In the genomic region with DNA sequence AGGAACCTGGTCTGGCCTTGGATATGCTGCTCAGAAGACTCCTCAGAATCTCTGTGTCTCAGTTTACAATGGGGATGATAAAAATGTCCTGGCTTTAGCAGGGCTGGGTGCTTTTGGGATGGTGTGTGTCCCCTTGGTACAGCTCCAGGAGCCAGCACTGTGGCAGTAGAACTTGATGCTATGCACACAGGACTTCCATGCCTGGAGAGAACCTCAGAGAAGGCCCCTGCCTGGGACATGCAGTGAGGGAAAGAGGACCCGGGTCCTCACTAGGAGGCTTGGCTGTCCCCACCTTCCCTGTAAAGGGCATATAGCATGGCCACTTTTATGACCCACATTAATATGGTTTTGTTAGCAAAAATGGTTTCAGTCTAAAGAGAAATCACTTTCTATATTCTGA, we compare ENCODE assay signal across 30 cellular contexts.
DNase-seq lines count a peak whose midpoint lies in the region; ATAC-seq and TF ChIP-seq lines count a peak whose summit lies in the region.
"Had no signal": no experiment of that assay in that cellular context is flagged by ENCODE, and none has a peak within 500 bp of the region (broad histone marks: within the 10 kb centered on the region; RNA-seq: fewer than 3 reads in every experiment).

No MANE protein-coding gene starts in this region.

- WGBS in stomach, 5 donors: 85 to 100% (median 100%) methylated on average over 1 of the region's 1 CpG

- ATAC-seq in left lung (no peak), GM18873 (IDR thresholded peaks at IDR 0.05; ENCODE audit: low FRiP score, unreplicated experiment) (no peak)
- ATAC-seq: CD8-positive, alpha-beta T cell; GM12878; K562; PC-3 had no signal

- TF ChIP-seq POLR2A in stomach (IDR thresholded peaks at IDR 0.05): no peak

- peaks cover 0 to 17% (median 12%) of the 10 kb centered on the region in 4 donors for H3K9me3 ChIP-seq in stomach
- peaks cover 0 to 18% of the 10 kb centered on the region in 2 donors for H3K9me3 ChIP-seq in left lung
- H3K9me3 ChIP-seq: HAP-1, SJCRH30 had no signal

- DNase-seq in activated CD8-positive, alpha-beta memory T cell treated with anti-CD3 and anti-CD28 coated beads, Interleukin-2, amount 50 U/mL, for 48 hours: peak; percentile 8
- DNase-seq in coronary artery (ENCODE audit: low spot score) (peak; percentile 38), neural crest cell (ENCODE audit: low read depth, low spot score) (no peak), stomach (peak; percentile 4), left lung (no peak), putamen (ENCODE audit: low spot score) (no peak)
- DNase-seq: DMS 273 treated with DMSO at 0.1 percent for 48 hours; DMS79; EL; GDM1; GOT3; HFFc6; MV-4-11; NCI-H1105 treated with DMSO at 0.1 percent for 48 hours; NCI-H146; NCI-H1930; NCI-H2107; NCI-H446 treated with DMSO at 0.1 percent for 48 hours; NCI-H526; NCI-H82; NK-92 treated with Interleukin-12 subunit alpha and Interleukin-12 subunit beta, amount 100 ng/mL, for 24 hours; PC-3; SJCRH30 had no signal

- H3K4me1 Mint-ChIP-seq in neural crest cell: no peaks in the 10 kb centered on the region
- H3K4me1 Mint-ChIP-seq: B cell had no signal

- no peaks in the 10 kb centered on the region for H3K27me3 ChIP-seq in stomach
- H3K27me3 ChIP-seq in left lung: no peaks in the 10 kb centered on the region
- H3K27me3 ChIP-seq: SJCRH30 had no signal

- TF ChIP-seq EP300 in stomach (IDR thresholded peaks at IDR 0.05): no peak

- no peak overlapping the region for H3K4me3 Mint-ChIP-seq in neural crest cell
- H3K4me3 Mint-ChIP-seq: B cell; CD8-positive, alpha-beta T cell; HFFc6 had no signal

- TF ChIP-seq CTCF in coronary artery (IDR thresholded peaks at IDR 0.05): no peak
- no peak for TF ChIP-seq CTCF in neural crest cell (conservative IDR thresholded peaks at IDR 0.05)
- TF ChIP-seq CTCF in stomach (IDR thresholded peaks at IDR 0.05): no peak
- TF ChIP-seq CTCF in left lung (IDR thresholded peaks at IDR 0.05): no peak

- H3K27ac ChIP-seq in coronary artery (no peak overlapping the region), stomach (no peak overlapping the region), left lung (no peak overlapping the region)
- H3K27ac ChIP-seq: C4-2B, SJCRH30 had no signal

- H3K36me3 ChIP-seq in stomach: no peaks in the 10 kb centered on the region
- no peaks in the 10 kb centered on the region for H3K36me3 ChIP-seq in left lung
- H3K36me3 ChIP-seq: HAP-1, SJCRH30 had no signal

- no peaks in the 10 kb centered on the region for H3K4me1 ChIP-seq in stomach
- H3K4me1 ChIP-seq in left lung: no peaks in the 10 kb centered on the region
- H3K4me1 ChIP-seq: HAP-1, SJCRH30 had no signal

- peaks cover 7% of the 10 kb centered on the region for H3K36me3 Mint-ChIP-seq in neural crest cell (ENCODE audit: low read depth)
- H3K36me3 Mint-ChIP-seq: CD8-positive, alpha-beta T cell had no signal

- H3K4me3 ChIP-seq in coronary artery (no peak overlapping the region), stomach (no peak overlapping the region), left lung (no peak overlapping the region)
- H3K4me3 ChIP-seq: GM12878, HAP-1, K562, SJCRH30 had no signal

- H3K27ac Mint-ChIP-seq in neural crest cell (ENCODE audit: unreplicated experiment): peak overlapping the region; percentile 71
- H3K27ac Mint-ChIP-seq: B cell; CD8-positive, alpha-beta T cell; HFFc6 had no signal

- intact Hi-C loops in stomach (cut with DNase I; ENCODE audit: low total_unique reads) (no loop called here), left lung (cut with DNase I) (no loop called here)

- peaks cover 8% of the 10 kb centered on the region for H3K9me3 Mint-ChIP-seq in neural crest cell

- peaks cover 2% of the 10 kb centered on the region for H3K27me3 Mint-ChIP-seq in neural crest cell (ENCODE audit: low read depth)
- H3K27me3 Mint-ChIP-seq: B cell had no signal

Comparison
In these comparisons a context has a peak if more than half of its experiments do, and no peak if none do; other contexts are left out.
1. DNase-seq: peak in activated CD8-positive, alpha-beta memory T cell treated with anti-CD3 and anti-CD28 coated beads, Interleukin-2, amount 50 U/mL, for 48 hours (single experiment), coronary artery (single experiment) and stomach (single experiment); none in neural crest cell (single experiment), left lung (0 of 2) and putamen (single experiment).